ENCODE assay signal across 8 cellular contexts in the genomic region with DNA sequence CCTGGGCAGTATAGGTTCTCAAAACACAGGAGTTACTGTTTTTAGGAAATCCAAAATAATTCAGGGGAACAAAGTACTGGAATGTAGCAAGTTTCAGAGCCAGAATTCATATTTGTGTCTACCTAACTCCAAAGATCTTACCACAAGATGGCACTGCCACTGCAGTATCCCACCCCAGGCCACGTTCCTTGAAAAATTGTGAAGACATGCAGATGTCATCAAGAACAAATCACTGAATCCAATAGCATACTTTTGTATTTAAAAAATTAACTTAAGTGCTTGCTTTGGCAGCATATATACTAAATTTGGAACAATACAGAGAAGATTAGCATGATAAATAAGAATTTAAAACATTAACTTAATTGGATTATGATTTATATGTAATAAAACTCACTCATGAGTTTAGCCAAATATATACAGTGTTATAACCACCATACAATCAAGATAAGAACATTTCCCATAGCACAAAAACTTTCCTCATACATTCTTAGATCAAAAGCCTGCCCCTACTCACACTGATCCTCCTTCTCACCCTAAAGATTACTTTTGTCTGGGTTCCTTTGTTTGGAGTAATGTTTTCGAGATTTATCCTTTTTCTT.
DNase-seq lines count a peak whose midpoint lies in the region; ATAC-seq, FAIRE-seq and TF ChIP-seq lines count a peak whose summit lies in the region.

No MANE protein-coding gene starts in this region.

- no peaks in the 10 kb centered on the region for H3K27me3 ChIP-seq in astrocyte (ENCODE audit: insufficient read depth, low read length)

- no peaks in the 10 kb centered on the region for H3K36me3 ChIP-seq in astrocyte (ENCODE audit: insufficient read depth, low read length)

- H3K4me2 ChIP-seq in astrocyte (ENCODE audit: low read length), result no peak overlapping the region

- no peak overlapping the region for H3K9ac ChIP-seq in astrocyte (ENCODE audit: low read length)

- no peaks in the 10 kb centered on the region for H3K79me2 ChIP-seq in astrocyte (ENCODE audit: insufficient read depth, low read length)

- no peak overlapping the region for H3K4me3 Mint-ChIP-seq in astrocyte (ENCODE audit: unreplicated experiment)
- H3K4me3 Mint-ChIP-seq in stimulated activated naive B cell treated with anti-CD40 and anti-IgM and Interleukin-4, amounts not matched to agents 10 μg/mL and 1 μg/mL and 100 μg/mL, for 72 hours, result no peak overlapping the region

- no peaks in the 10 kb centered on the region for H3K4me1 Mint-ChIP-seq in astrocyte (ENCODE audit: low read depth, unreplicated experiment)
- H3K4me1 Mint-ChIP-seq in stimulated activated naive B cell treated with anti-CD40 and anti-IgM and Interleukin-4, amounts not matched to agents 10 μg/mL and 1 μg/mL and 100 μg/mL, for 72 hours, result no peaks in the 10 kb centered on the region

- H3K4me3 ChIP-seq in astrocyte (ENCODE audit: insufficient read depth, low read depth, low read length), result no peak overlapping the region

- DNase-seq in DMS 273 (lab: John Stamatoyannopoulos, UW; ENCODE audit: unreplicated experiment) (peak; percentile 67), HuH-7.5 (ENCODE audit: low spot score) (peak; percentile 7), astrocyte (ENCODE audit: low read depth) (peak; percentile 14), left lobe of liver (ENCODE audit: low spot score) (no peak)
- no peak for DNase-seq in stimulated activated CD4-positive, alpha-beta T cell treated with anti-CD3 and anti-CD28 coated beads, Interleukin-12 subunit alpha, Interleukin-12 subunit beta, amount 100 ng/mL, for 4 hours
- DNase-seq in stimulated activated naive B cell treated with anti-CD40 and anti-IgM and Interleukin-4, amounts not matched to agents 10 μg/mL and 1 μg/mL and 100 μg/mL, for 72 hours, result no peak

- H4K20me1 ChIP-seq in astrocyte (ENCODE audit: insufficient read depth, low read length), result peaks cover 5% of the 10 kb centered on the region

- FAIRE-seq in astrocyte (lab: Jason Lieb, UNC), result no peak

- no peak overlapping the region for H3K27ac Mint-ChIP-seq in astrocyte (ENCODE audit: unreplicated experiment)
- no peak overlapping the region for H3K27ac Mint-ChIP-seq in stimulated activated naive B cell treated with anti-CD40 and anti-IgM and Interleukin-4, amounts not matched to agents 10 μg/mL and 1 μg/mL and 100 μg/mL, for 72 hours

- peaks cover 7% of the 10 kb centered on the region for H3K36me3 Mint-ChIP-seq in astrocyte (ENCODE audit: low read depth, unreplicated experiment)
- H3K36me3 Mint-ChIP-seq in stimulated activated naive B cell treated with anti-CD40 and anti-IgM and Interleukin-4, amounts not matched to agents 10 μg/mL and 1 μg/mL and 100 μg/mL, for 72 hours, result peaks cover 23 to 24% of the 10 kb centered on the region in 2 donors

- H3K4me1 ChIP-seq in astrocyte (ENCODE audit: insufficient read depth, low read length), result no peaks in the 10 kb centered on the region

- no peaks in the 10 kb centered on the region for H3K27me3 Mint-ChIP-seq in astrocyte (ENCODE audit: low read depth, unreplicated experiment)
- no peaks in the 10 kb centered on the region for H3K27me3 Mint-ChIP-seq in stimulated activated naive B cell treated with anti-CD40 and anti-IgM and Interleukin-4, amounts not matched to agents 10 μg/mL and 1 μg/mL and 100 μg/mL, for 72 hours

- no peaks in the 10 kb centered on the region for H3K9me3 ChIP-seq in astrocyte (ENCODE audit: insufficient read depth, low read depth, low read length)

- H2AFZ ChIP-seq in astrocyte (ENCODE audit: low read depth, low read length), result no peak overlapping the region

- no peak overlapping the region for H3K27ac ChIP-seq in astrocyte (ENCODE audit: low read depth, low read length)

- peaks cover 3% of the 10 kb centered on the region for H3K9me3 Mint-ChIP-seq in astrocyte (ENCODE audit: unreplicated experiment)
- H3K9me3 Mint-ChIP-seq in stimulated activated naive B cell treated with anti-CD40 and anti-IgM and Interleukin-4, amounts not matched to agents 10 μg/mL and 1 μg/mL and 100 μg/mL, for 72 hours, result peaks cover 0 to 2% of the 10 kb centered on the region in 2 donors

- peak; percentile 47 for TF ChIP-seq CTCF in astrocyte (IDR thresholded peaks at IDR 0.05; ENCODE audit: insufficient read depth, low read depth, low read length)

- ATAC-seq in left lobe of liver, result peak; percentile 52
- ATAC-seq in stimulated activated naive B cell treated with anti-CD40 and anti-IgM and Interleukin-4, amounts not matched to agents 10 μg/mL and 1 μg/mL and 100 μg/mL, for 72 hours (replicated peaks), result no peak
- no peak for ATAC-seq in GM19035 (IDR thresholded peaks at IDR 0.05; ENCODE audit: unreplicated experiment)
- no peak for ATAC-seq in HG03520 (IDR thresholded peaks at IDR 0.05; ENCODE audit: unreplicated experiment)

Comparison
In these comparisons a context has a peak if more than half of its experiments do, and no peak if none do; other contexts are left out.
1. DNase-seq: peak in DMS 273 (single experiment), HuH-7.5 (single experiment) and astrocyte (single experiment); none in left lobe of liver (single experiment), stimulated activated CD4-positive, alpha-beta T cell treated with anti-CD3 and anti-CD28 coated beads, Interleukin-12 subunit alpha, Interleukin-12 subunit beta, amount 100 ng/mL, for 4 hours (single experiment) and stimulated activated naive B cell treated with anti-CD40 and anti-IgM and Interleukin-4, amounts not matched to agents 10 μg/mL and 1 μg/mL and 100 μg/mL, for 72 hours (single experiment).